In genomic region chr4:78762529-78762928, GRCh38 we compare ENCODE assay signal across 1 cellular context.
TF ChIP-seq lines count a peak whose summit lies in the region.

No MANE protein-coding gene starts in this region.

TF ChIP-seq in K562, 482 proteins besides CTCF, POLR2A, EP300 and RAD21 (continued from another document):
- TF ChIP-seq ZBTB34 (CRISPR knock-in tag; IDR thresholded peaks at IDR 0.05) (no peak), HDAC2 (IDR thresholded peaks at IDR 0.05) (no peak), ZKSCAN3 (CRISPR knock-in tag; IDR thresholded peaks at IDR 0.05) (no peak), TFAP4 (CRISPR knock-in tag; IDR thresholded peaks at IDR 0.05; ENCODE audit: borderline replicate concordance) (no peak), MTA2 (IDR thresholded peaks at IDR 0.05; ENCODE audit: low read depth) (no peak), ZC3H11A (IDR thresholded peaks at IDR 0.05; ENCODE audit: low read depth, low read length) (no peak), GTF2F1 (IDR thresholded peaks at IDR 0.05; ENCODE audit: low read depth, low read length) (no peak), MCM5 (IDR thresholded peaks at IDR 0.05; ENCODE audit: low read depth) (no peak), HDAC6 (IDR thresholded peaks at IDR 0.05; ENCODE audit: low read depth, low read length) (no peak)
- TF ChIP-seq, protein P1, sequence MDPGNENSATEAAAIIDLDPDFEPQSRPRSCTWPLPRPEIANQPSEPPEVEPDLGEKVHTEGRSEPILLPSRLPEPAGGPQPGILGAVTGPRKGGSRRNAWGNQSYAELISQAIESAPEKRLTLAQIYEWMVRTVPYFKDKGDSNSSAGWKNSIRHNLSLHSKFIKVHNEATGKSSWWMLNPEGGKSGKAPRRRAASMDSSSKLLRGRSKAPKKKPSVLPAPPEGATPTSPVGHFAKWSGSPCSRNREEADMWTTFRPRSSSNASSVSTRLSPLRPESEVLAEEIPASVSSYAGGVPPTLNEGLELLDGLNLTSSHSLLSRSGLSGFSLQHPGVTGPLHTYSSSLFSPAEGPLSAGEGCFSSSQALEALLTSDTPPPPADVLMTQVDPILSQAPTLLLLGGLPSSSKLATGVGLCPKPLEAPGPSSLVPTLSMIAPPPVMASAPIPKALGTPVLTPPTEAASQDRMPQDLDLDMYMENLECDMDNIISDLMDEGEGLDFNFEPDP (CRISPR knock-in tag; IDR thresholded peaks at IDR 0.05), result no peak
- TF ChIP-seq, protein P2, sequence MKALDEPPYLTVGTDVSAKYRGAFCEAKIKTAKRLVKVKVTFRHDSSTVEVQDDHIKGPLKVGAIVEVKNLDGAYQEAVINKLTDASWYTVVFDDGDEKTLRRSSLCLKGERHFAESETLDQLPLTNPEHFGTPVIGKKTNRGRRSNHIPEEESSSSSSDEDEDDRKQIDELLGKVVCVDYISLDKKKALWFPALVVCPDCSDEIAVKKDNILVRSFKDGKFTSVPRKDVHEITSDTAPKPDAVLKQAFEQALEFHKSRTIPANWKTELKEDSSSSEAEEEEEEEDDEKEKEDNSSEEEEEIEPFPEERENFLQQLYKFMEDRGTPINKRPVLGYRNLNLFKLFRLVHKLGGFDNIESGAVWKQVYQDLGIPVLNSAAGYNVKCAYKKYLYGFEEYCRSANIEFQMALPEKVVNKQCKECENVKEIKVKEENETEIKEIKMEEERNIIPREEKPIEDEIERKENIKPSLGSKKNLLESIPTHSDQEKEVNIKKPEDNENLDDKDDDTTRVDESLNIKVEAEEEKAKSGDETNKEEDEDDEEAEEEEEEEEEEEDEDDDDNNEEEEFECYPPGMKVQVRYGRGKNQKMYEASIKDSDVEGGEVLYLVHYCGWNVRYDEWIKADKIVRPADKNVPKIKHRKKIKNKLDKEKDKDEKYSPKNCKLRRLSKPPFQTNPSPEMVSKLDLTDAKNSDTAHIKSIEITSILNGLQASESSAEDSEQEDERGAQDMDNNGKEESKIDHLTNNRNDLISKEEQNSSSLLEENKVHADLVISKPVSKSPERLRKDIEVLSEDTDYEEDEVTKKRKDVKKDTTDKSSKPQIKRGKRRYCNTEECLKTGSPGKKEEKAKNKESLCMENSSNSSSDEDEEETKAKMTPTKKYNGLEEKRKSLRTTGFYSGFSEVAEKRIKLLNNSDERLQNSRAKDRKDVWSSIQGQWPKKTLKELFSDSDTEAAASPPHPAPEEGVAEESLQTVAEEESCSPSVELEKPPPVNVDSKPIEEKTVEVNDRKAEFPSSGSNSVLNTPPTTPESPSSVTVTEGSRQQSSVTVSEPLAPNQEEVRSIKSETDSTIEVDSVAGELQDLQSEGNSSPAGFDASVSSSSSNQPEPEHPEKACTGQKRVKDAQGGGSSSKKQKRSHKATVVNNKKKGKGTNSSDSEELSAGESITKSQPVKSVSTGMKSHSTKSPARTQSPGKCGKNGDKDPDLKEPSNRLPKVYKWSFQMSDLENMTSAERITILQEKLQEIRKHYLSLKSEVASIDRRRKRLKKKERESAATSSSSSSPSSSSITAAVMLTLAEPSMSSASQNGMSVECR (CRISPR knock-in tag; IDR thresholded peaks at IDR 0.05), result no peak
TF ChIP-seq in K562: peak in this region for 0.
